In genomic region chr14:100289916-100290606, GRCh38 we compare ENCODE assay signal across 22 cellular contexts. TPM values are rescaled to one million over a fixed set of nuclear protein-coding genes. Genes with fewer than 3 reads are reported as not detected.
DNase-seq lines count a peak whose midpoint lies in the region; ATAC-seq and TF ChIP-seq lines count a peak whose summit lies in the region.
"Had no signal": no experiment of that assay in that cellular context is flagged by ENCODE, and none has a peak within 500 bp of the region (broad histone marks: within the 10 kb centered on the region; RNA-seq: fewer than 3 reads in every experiment).

No MANE protein-coding gene starts in this region.

- H3K27me3 Mint-ChIP-seq in activated naive CD8-positive, alpha-beta T cell treated with anti-CD3 and anti-CD28 coated beads, Interleukin-2, amount 10 ng/mL, durations not matched to agents 7 days and 5 days, result no peaks in the 10 kb centered on the region
- no peaks in the 10 kb centered on the region for H3K27me3 Mint-ChIP-seq in activated naive CD8-positive, alpha-beta T cell treated with anti-CD3 and anti-CD28 coated beads, Interleukin-2, amount 50 U/mL, for 24 hours
- H3K27me3 Mint-ChIP-seq: CD4-positive, alpha-beta memory T cell had no signal

- no peak overlapping the region for H3K9ac ChIP-seq in HUES64 (ENCODE audit: low read depth, low read length)
- H3K9ac ChIP-seq in GM23248, result no peak overlapping the region

- peaks cover 3% of the 10 kb centered on the region for H3K4me1 Mint-ChIP-seq in activated naive CD8-positive, alpha-beta T cell treated with anti-CD3 and anti-CD28 coated beads, Interleukin-2, amount 10 ng/mL, durations not matched to agents 7 days and 5 days
- peaks cover 2% of the 10 kb centered on the region for H3K4me1 Mint-ChIP-seq in activated naive CD8-positive, alpha-beta T cell treated with anti-CD3 and anti-CD28 coated beads, Interleukin-2, amount 50 U/mL, for 24 hours

- peak overlapping the region; percentile 35; the same call in 1 of the 2 replicates for H3K27ac ChIP-seq in HUES64 (ENCODE audit: low read depth, low read length)
- no peak overlapping the region for H3K27ac ChIP-seq in suprapubic skin
- H3K27ac ChIP-seq in GM23248, result no peak overlapping the region
- H3K27ac ChIP-seq: stomach, VCaP had no signal

- H2AFZ ChIP-seq in GM23248, result no peak overlapping the region

- TF ChIP-seq POLR2A in suprapubic skin (IDR thresholded peaks at IDR 0.05), result no peak

- no peak overlapping the region for H3K4me3 Mint-ChIP-seq in activated naive CD8-positive, alpha-beta T cell treated with anti-CD3 and anti-CD28 coated beads, Interleukin-2, amount 10 ng/mL, durations not matched to agents 7 days and 5 days
- no peak overlapping the region for H3K4me3 Mint-ChIP-seq in activated naive CD8-positive, alpha-beta T cell treated with anti-CD3 and anti-CD28 coated beads, Interleukin-2, amount 50 U/mL, for 24 hours
- H3K4me3 Mint-ChIP-seq: activated CD8-positive, alpha-beta T cell treated with anti-CD3 and anti-CD28 coated beads, Interleukin-2, amount 10 ng/mL, durations not matched to agents 7 days and 5 days; CD4-positive, alpha-beta memory T cell; mesothelial cell of epicardium had no signal

- in situ Hi-C loops in GM23248 (cut with MboI), result no loop called here

- peaks cover under 1% of the 10 kb centered on the region; the same call in 1 of the 2 replicates for H3K79me2 ChIP-seq in GM23248 (ENCODE audit: insufficient read depth)

- no peaks in the 10 kb centered on the region for H3K9me3 Mint-ChIP-seq in activated naive CD8-positive, alpha-beta T cell treated with anti-CD3 and anti-CD28 coated beads, Interleukin-2, amount 10 ng/mL, durations not matched to agents 7 days and 5 days
- no peaks in the 10 kb centered on the region for H3K9me3 Mint-ChIP-seq in activated naive CD8-positive, alpha-beta T cell treated with anti-CD3 and anti-CD28 coated beads, Interleukin-2, amount 50 U/mL, for 24 hours
- H3K9me3 Mint-ChIP-seq: CD4-positive, alpha-beta memory T cell; mesothelial cell of epicardium had no signal

- H3K9me3 ChIP-seq in HUES64 (ENCODE audit: insufficient read depth, low read depth, low read length), result no peaks in the 10 kb centered on the region
- H3K9me3 ChIP-seq in suprapubic skin, result no peaks in the 10 kb centered on the region
- H3K9me3 ChIP-seq in GM23248 (ENCODE audit: low read depth), result no peaks in the 10 kb centered on the region
- H3K9me3 ChIP-seq: HAP-1, stomach had no signal

- POLR2A ChIA-PET in activated naive CD8-positive, alpha-beta T cell treated with anti-CD3 and anti-CD28 coated beads, Interleukin-2, amount 10 ng/mL, durations not matched to agents 7 days and 5 days (lab: Charles Lee), result interaction anchor here (0.7 kb wide), 1 partner anchor 53 kb away, joined by 3 read pairs; no protein-coding TSS in a partner anchor

- ATAC-seq in activated naive CD8-positive, alpha-beta T cell treated with anti-CD3 and anti-CD28 coated beads, Interleukin-2, amount 10 ng/mL, durations not matched to agents 7 days and 5 days (ENCODE audit: low read depth), result no peak
- no peak for ATAC-seq in activated naive CD8-positive, alpha-beta T cell treated with anti-CD3 and anti-CD28 coated beads, Interleukin-2, amount 50 U/mL, for 24 hours
- ATAC-seq: activated CD8-positive, alpha-beta T cell treated with anti-CD3 and anti-CD28 coated beads, Interleukin-2, amount 10 ng/mL, durations not matched to agents 7 days and 5 days; Panc1 had no signal

- H3K9me2 ChIP-seq in GM23248 (ENCODE audit: insufficient read depth), result no peaks in the 10 kb centered on the region

- TF ChIP-seq EP300 in suprapubic skin (IDR thresholded peaks at IDR 0.05), result no peak

- peak; percentile 26 for DNase-seq in activated naive CD8-positive, alpha-beta T cell treated with anti-CD3 and anti-CD28 coated beads, Interleukin-2, amount 10 ng/mL, durations not matched to agents 7 days and 5 days
- no peak for DNase-seq in activated naive CD8-positive, alpha-beta T cell treated with anti-CD3 and anti-CD28 coated beads, Interleukin-2, amount 50 U/mL, for 24 hours
- DNase-seq in left kidney (ENCODE audit: low read depth, low spot score), result peak; percentile 32
- peak; percentile 56 to 72 for DNase-seq in suprapubic skin (ENCODE audit: low spot score in 2 of 2)
- no peak for DNase-seq in GM23248
- no peak for DNase-seq in NCI-H2227 treated with DMSO at 0.1 percent for 48 hours (lab: John Stamatoyannopoulos, UW)
- DNase-seq in UCSD-AML1 (lab: John Stamatoyannopoulos, UW; ENCODE audit: unreplicated experiment), result no peak
- DNase-seq: ACHN; activated CD8-positive, alpha-beta T cell treated with anti-CD3 and anti-CD28 coated beads, Interleukin-2, amount 10 ng/mL, durations not matched to agents 7 days and 5 days; amygdala; CD4-positive, alpha-beta memory T cell; effector memory CD4-positive, alpha-beta T cell; NCI-H1417; NCI-H82; stomach; SW 1271 had no signal

- WGBS in HUES64, result 79% methylated on average over 9 of the region's 9 CpGs
- WGBS in suprapubic skin, result 66% methylated on average over 6 of the region's 9 CpGs
- whole genome bisulfite sequencing in GM23248 (ENCODE audit: low coverage in 1 of 2, low lambda C conversion rate in 2 of 2, missing lambda C conversion rate in 2 of 2), 2 experiments, result 72 to 74% methylated on average over 9 of the region's 9 CpGs

- H4K20me1 ChIP-seq in GM23248 (ENCODE audit: insufficient read depth), result no peaks in the 10 kb centered on the region

- H3K4me1 ChIP-seq in HUES64 (ENCODE audit: insufficient read depth, low read length), result peaks cover 7% of the 10 kb centered on the region; the same call in 1 of the 2 replicates
- peaks cover 47% of the 10 kb centered on the region for H3K4me1 ChIP-seq in suprapubic skin
- peaks cover 5% of the 10 kb centered on the region; the same call in 1 of the 2 replicates for H3K4me1 ChIP-seq in GM23248 (ENCODE audit: insufficient read depth)

- TF ChIP-seq CTCF in suprapubic skin (IDR thresholded peaks at IDR 0.05), result no peak

- no peaks in the 10 kb centered on the region for H3F3A ChIP-seq in GM23248 (ENCODE audit: insufficient read depth)

- no peaks in the 10 kb centered on the region for H3K36me3 Mint-ChIP-seq in activated naive CD8-positive, alpha-beta T cell treated with anti-CD3 and anti-CD28 coated beads, Interleukin-2, amount 10 ng/mL, durations not matched to agents 7 days and 5 days
- no peaks in the 10 kb centered on the region for H3K36me3 Mint-ChIP-seq in activated naive CD8-positive, alpha-beta T cell treated with anti-CD3 and anti-CD28 coated beads, Interleukin-2, amount 50 U/mL, for 24 hours (ENCODE audit: low read depth)
- H3K36me3 Mint-ChIP-seq: CD4-positive, alpha-beta memory T cell had no signal

- H3K4me2 ChIP-seq in GM23248 (ENCODE audit: unreplicated experiment), result no peak overlapping the region

- no peak overlapping the region for H3K27ac Mint-ChIP-seq in activated naive CD8-positive, alpha-beta T cell treated with anti-CD3 and anti-CD28 coated beads, Interleukin-2, amount 10 ng/mL, durations not matched to agents 7 days and 5 days
- H3K27ac Mint-ChIP-seq in activated naive CD8-positive, alpha-beta T cell treated with anti-CD3 and anti-CD28 coated beads, Interleukin-2, amount 50 U/mL, for 24 hours, result no peak overlapping the region
- H3K27ac Mint-ChIP-seq: activated CD8-positive, alpha-beta T cell treated with anti-CD3 and anti-CD28 coated beads, Interleukin-2, amount 10 ng/mL, durations not matched to agents 7 days and 5 days; mesothelial cell of epicardium had no signal

- peaks cover 43% of the 10 kb centered on the region for H3K36me3 ChIP-seq in HUES64 (ENCODE audit: insufficient read depth, low read length)
- H3K36me3 ChIP-seq in suprapubic skin, result peaks cover 31% of the 10 kb centered on the region
- H3K36me3 ChIP-seq in GM23248 (ENCODE audit: low read depth), result no peaks in the 10 kb centered on the region

- H3K4me3 ChIP-seq in HUES64 (ENCODE audit: low read length) (no peak overlapping the region), suprapubic skin (no peak overlapping the region), GM23248 (no peak overlapping the region)
- H3K4me3 ChIP-seq: HAP-1, stomach had no signal

- H3K27me3 ChIP-seq in HUES64 (ENCODE audit: insufficient read depth, low read length), result no peaks in the 10 kb centered on the region
- no peaks in the 10 kb centered on the region for H3K27me3 ChIP-seq in suprapubic skin
- H3K27me3 ChIP-seq in GM23248 (replicated peaks; ENCODE audit: insufficient read depth), result no peaks in the 10 kb centered on the region
- H3K27me3 ChIP-seq: stomach had no signal

RNA-seq across cellular contexts. Expression of gene SLC25A29, which starts 16.2 kb away (rescaled TPM):
- 10 to 100 TPM; 17.3 to 18.1 TPM for total RNA-seq in activated naive CD8-positive, alpha-beta T cell treated with anti-CD3 and anti-CD28 coated beads, Interleukin-2, amount 10 ng/mL, durations not matched to agents 7 days and 5 days
- polyA plus RNA-seq in HUES64 (2013, experiment 1 of 2), result 53.2 TPM
- 53.9 TPM for polyA plus RNA-seq in HUES64 (2013, experiment 2 of 2)
- 100 to 1,000 TPM in 3 of 4 donors, 10 to 100 TPM in 1; 88.1 to 254 (median 120) TPM for total RNA-seq in suprapubic skin
- 11.8 and 12.0 TPM in 2 replicates for total RNA-seq in GM23248 (2014; rRNA removed; shearing (Covaris generic))
- polyA plus RNA-seq in GM23248 (2016; fragmentation: Nextera tagmentation; extraction: Ambion mirVana), result 5.5 TPM in 2 replicates

RNA-seq across cellular contexts. Expression of gene SLC25A47, which starts 33.1 kb away (rescaled TPM):
- not detected for total RNA-seq in activated naive CD8-positive, alpha-beta T cell treated with anti-CD3 and anti-CD28 coated beads, Interleukin-2, amount 10 ng/mL, durations not matched to agents 7 days and 5 days
- not detected for polyA plus RNA-seq in HUES64 (2013, experiment 1 of 2)
- polyA plus RNA-seq in HUES64 (2013, experiment 2 of 2), result not detected
- total RNA-seq in suprapubic skin, result 1 to 10 TPM in 1 of 4 donors, under 1 TPM in 1, not detected in 2; 0.30 to 1.4 TPM
- total RNA-seq in GM23248 (2014; rRNA removed; shearing (Covaris generic)), result not detected in 2 replicates
- not detected in 2 replicates for polyA plus RNA-seq in GM23248 (2016; fragmentation: Nextera tagmentation; extraction: Ambion mirVana)
- total RNA-seq: activated CD8-positive, alpha-beta T cell treated with anti-CD3 and anti-CD28 coated beads, Interleukin-2, amount 10 ng/mL, durations not matched to agents 7 days and 5 days; CD4-positive, alpha-beta memory T cell; mesothelial cell of epicardium had no signal
- polyA plus RNA-seq: CD4-positive, alpha-beta memory T cell; neural cell; stomach had no signal

RNA-seq across cellular contexts. Expression of gene YY1, which starts 51.1 kb away (rescaled TPM):
- 10 to 100 TPM; 86.4 to 89.6 TPM for total RNA-seq in activated naive CD8-positive, alpha-beta T cell treated with anti-CD3 and anti-CD28 coated beads, Interleukin-2, amount 10 ng/mL, durations not matched to agents 7 days and 5 days
- 81.7 TPM for polyA plus RNA-seq in HUES64 (2013, experiment 1 of 2)
- polyA plus RNA-seq in HUES64 (2013, experiment 2 of 2), result 72.6 TPM
- 10 to 100 TPM; 42.1 to 56.3 (median 48.9) TPM for total RNA-seq in suprapubic skin
- total RNA-seq in GM23248 (2014; rRNA removed; shearing (Covaris generic)), result 43.3 and 45.3 TPM in 2 replicates
- 34.9 and 38.2 TPM in 2 replicates for polyA plus RNA-seq in GM23248 (2016; fragmentation: Nextera tagmentation; extraction: Ambion mirVana)

Comparison
In these comparisons a context has a peak if more than half of its experiments do, and no peak if none do; other contexts are left out.
1. DNase-seq: peak in activated naive CD8-positive, alpha-beta T cell treated with anti-CD3 and anti-CD28 coated beads, Interleukin-2, amount 10 ng/mL, durations not matched to agents 7 days and 5 days (single experiment), left kidney (single experiment) and suprapubic skin (2 of 2); none in activated naive CD8-positive, alpha-beta T cell treated with anti-CD3 and anti-CD28 coated beads, Interleukin-2, amount 50 U/mL, for 24 hours (single experiment), GM23248 (single experiment), NCI-H2227 treated with DMSO at 0.1 percent for 48 hours (single experiment) and UCSD-AML1 (single experiment).